ENCODE assay signal across 2 cellular contexts in the genomic region with DNA sequence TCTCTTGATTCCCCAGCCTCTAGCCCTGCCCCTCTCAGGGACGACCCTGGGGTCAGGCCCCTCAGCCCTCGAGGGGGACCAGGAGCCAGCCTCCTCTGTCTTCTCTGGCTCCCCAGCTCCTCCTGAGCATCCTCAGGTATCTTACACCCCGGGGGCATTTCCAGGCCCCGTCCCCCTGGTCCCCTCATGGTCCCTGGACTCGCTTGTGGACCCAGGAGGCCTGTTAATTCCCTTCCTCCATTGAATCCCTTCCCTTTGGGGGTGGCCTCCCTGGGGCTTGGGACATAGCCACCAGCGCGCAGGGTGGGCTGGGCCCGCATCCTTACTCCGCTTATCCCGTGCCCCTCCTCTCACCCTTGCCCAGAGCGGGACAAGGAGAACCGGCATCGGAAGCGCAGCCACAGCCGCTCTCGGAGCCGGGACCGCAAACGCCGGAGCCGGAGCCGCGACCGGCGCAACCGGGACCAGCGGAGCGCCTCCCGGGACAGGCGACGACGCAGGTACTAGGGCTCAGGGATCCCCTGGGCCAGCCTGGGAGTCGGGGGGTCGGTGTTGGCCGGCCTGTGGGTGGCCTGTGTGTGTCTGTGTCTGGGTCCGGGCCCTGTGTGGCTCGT.
TF ChIP-seq lines count a peak whose summit lies in the region.

No MANE protein-coding gene starts in this region.

TF ChIP-seq in WTC11, 78 proteins besides CTCF, POLR2A, EP300 and RAD21:
- no peak for TF ChIP-seq JAZF1 (CRISPR knock-in tag; IDR thresholded peaks at IDR 0.05)
- TF ChIP-seq, protein P1, sequence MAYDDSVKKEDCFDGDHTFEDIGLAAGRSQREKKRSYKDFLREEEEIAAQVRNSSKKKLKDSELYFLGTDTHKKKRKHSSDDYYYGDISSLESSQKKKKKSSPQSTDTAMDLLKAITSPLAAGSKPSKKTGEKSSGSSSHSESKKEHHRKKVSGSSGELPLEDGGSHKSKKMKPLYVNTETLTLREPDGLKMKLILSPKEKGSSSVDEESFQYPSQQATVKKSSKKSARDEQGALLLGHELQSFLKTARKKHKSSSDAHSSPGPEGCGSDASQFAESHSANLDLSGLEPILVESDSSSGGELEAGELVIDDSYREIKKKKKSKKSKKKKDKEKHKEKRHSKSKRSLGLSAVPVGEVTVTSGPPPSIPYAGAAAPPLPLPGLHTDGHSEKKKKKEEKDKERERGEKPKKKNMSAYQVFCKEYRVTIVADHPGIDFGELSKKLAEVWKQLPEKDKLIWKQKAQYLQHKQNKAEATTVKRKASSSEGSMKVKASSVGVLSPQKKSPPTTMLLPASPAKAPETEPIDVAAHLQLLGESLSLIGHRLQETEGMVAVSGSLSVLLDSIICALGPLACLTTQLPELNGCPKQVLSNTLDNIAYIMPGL (CRISPR knock-in tag; IDR thresholded peaks at IDR 0.05) = no peak
- TF ChIP-seq ZNF263 (CRISPR knock-in tag; IDR thresholded peaks at IDR 0.05; ENCODE audit: low read depth) = no peak
- TF ChIP-seq, protein P2, sequence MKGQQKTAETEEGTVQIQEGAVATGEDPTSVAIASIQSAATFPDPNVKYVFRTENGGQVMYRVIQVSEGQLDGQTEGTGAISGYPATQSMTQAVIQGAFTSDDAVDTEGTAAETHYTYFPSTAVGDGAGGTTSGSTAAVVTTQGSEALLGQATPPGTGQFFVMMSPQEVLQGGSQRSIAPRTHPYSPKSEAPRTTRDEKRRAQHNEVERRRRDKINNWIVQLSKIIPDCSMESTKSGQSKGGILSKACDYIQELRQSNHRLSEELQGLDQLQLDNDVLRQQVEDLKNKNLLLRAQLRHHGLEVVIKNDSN (CRISPR knock-in tag; IDR thresholded peaks at IDR 0.05) = no peak
- no peak for TF ChIP-seq TCF7 (CRISPR knock-in tag; IDR thresholded peaks at IDR 0.05; ENCODE audit: low read depth)
- TF ChIP-seq RELA (CRISPR knock-in tag; IDR thresholded peaks at IDR 0.05; ENCODE audit: borderline replicate concordance) = no peak
- no peak for TF ChIP-seq IRF2 (CRISPR knock-in tag; IDR thresholded peaks at IDR 0.05; ENCODE audit: borderline replicate concordance, low read depth)
- no peak for TF ChIP-seq ZNF281 (CRISPR knock-in tag; IDR thresholded peaks at IDR 0.05)
- no peak for TF ChIP-seq FOXP4 (CRISPR knock-in tag; IDR thresholded peaks at IDR 0.05)
TF ChIP-seq in WTC11: peak in this region for 0.

TF ChIP-seq in HepG2, 621 proteins besides CTCF, POLR2A, EP300 and RAD21:
- peak; percentile 70 for TF ChIP-seq RBFOX2 (IDR thresholded peaks at IDR 0.05; ENCODE audit: low read depth, low read length)
- TF ChIP-seq NFYC (CRISPR knock-in tag; IDR thresholded peaks at IDR 0.05) = no peak
- TF ChIP-seq, protein P3, sequence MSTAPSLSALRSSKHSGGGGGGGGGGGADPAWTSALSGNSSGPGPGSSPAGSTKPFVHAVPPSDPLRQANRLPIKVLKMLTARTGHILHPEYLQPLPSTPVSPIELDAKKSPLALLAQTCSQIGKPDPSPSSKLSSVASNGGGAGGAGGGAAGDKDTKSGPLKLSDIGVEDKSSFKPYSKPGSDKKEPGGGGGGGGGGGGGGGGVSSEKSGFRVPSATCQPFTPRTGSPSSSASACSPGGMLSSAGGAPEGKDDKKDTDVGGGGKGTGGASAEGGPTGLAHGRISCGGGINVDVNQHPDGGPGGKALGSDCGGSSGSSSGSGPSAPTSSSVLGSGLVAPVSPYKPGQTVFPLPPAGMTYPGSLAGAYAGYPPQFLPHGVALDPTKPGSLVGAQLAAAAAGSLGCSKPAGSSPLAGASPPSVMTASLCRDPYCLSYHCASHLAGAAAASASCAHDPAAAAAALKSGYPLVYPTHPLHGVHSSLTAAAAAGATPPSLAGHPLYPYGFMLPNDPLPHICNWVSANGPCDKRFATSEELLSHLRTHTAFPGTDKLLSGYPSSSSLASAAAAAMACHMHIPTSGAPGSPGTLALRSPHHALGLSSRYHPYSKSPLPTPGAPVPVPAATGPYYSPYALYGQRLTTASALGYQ (CRISPR knock-in tag; IDR thresholded peaks at IDR 0.05) = no peak
- TF ChIP-seq SMARCC2 (IDR thresholded peaks at IDR 0.05) = no peak
- TF ChIP-seq AGO2 (optimal IDR thresholded peaks at IDR 0.05; ENCODE audit: low read depth, low read length) = peak; percentile 91
TF ChIP-seq in HepG2: peak in this region for 2.
